In the genomic region with DNA sequence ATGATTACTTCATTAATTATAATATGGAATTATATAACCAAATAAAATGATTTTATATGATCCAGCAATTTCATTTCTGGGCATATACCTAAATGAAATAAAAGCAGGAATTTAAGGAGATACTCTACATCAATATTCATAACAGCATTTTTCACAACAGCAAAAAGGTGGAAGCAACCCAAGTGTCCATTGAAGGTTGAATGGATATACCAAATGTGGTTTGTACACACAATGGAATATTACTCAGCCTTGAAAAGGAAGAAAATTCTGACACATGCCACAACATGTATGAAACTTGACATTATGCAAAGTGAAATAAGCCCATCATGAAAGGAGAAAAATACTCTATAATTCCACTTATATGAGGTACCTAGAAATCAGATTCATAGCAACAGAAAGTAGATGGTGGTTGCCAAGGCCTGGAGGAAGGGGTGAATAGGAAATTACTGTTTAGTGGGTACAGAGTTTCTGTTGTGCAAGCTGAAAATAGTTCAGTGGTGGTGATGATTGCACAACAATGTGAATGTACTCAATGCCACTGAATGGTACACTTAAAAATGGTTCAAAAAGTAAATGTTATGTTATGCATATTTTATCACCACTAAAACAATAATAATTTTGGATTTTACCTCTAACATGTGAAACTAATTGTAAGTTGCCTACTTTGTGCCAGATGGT, we compare ENCODE assay signal across 19 cellular contexts.
DNase-seq lines count a peak whose midpoint lies in the region; ATAC-seq, FAIRE-seq and TF ChIP-seq lines count a peak whose summit lies in the region.
"Had no signal": no experiment of that assay in that cellular context is flagged by ENCODE, and none has a peak within 500 bp of the region (broad histone marks: within the 10 kb centered on the region; RNA-seq: fewer than 3 reads in every experiment).

No MANE protein-coding gene starts in this region.

- intact Hi-C loops in IMR-90 (cut with micrococcal nuclease) (no loop called here), K562 (cut with micrococcal nuclease) (no loop called here)

- TF ChIP-seq CTCF in IMR-90 (conservative IDR thresholded peaks at IDR 0.05; ENCODE audit: low read depth, low read length) (no peak), K562 (IDR thresholded peaks at IDR 0.05 in 2 of 3, conservative IDR thresholded peaks at IDR 0.05 in 1 of 3; ENCODE audit: insufficient read depth in 2 of 3, low read depth in 1 of 3, low read length in 3 of 3) (no peak), foreskin fibroblast (IDR thresholded peaks at IDR 0.05; ENCODE audit: low read depth, low read length) (no peak)

- H3K23ac ChIP-seq in IMR-90 (ENCODE audit: low read depth, low read length) = no peak overlapping the region

- no peak overlapping the region for H3K4ac ChIP-seq in IMR-90 (ENCODE audit: low read depth, low read length)

- H4K8ac ChIP-seq in IMR-90 (ENCODE audit: low read depth in 2 of 2, low read length in 2 of 2) = no peak overlapping the region

- no peak overlapping the region for H2BK15ac ChIP-seq in IMR-90 (ENCODE audit: low read depth, low read length)

- no peak for FAIRE-seq in K562 (lab: Jason Lieb, UNC)
- FAIRE-seq: GM12892, GM18507 had no signal

- DNase-seq in IMR-90 (no peak), MV-4-11 (lab: John Stamatoyannopoulos, UW) (peak; percentile 74), K562 (ENCODE audit: extremely low read depth in 1 of 4, low spot score in 3 of 4) (no peak), foreskin fibroblast (peak; percentile 20 to 39), cerebellum (ENCODE audit: low spot score) (no peak), AG08395 (ENCODE audit: low spot score) (no peak)
- no peak for DNase-seq in stimulated activated naive CD8-positive, alpha-beta T cell treated with anti-CD3 and anti-CD28 coated beads, Interleukin-15, Interleukin-2, amounts not matched to agents 100 U/mL and 50 U/mL, for 24 hours
- DNase-seq: ACHN, DMS79, GOT3, KG1, NCI-H1105, NCI-H2081, NCI-H2171 treated with DMSO at 0.1 percent for 48 hours, NCI-H446, NCI-H526 treated with DMSO at 0.1 percent for 48 hours, Right ventricle myocardium superior had no signal

- no peaks in the 10 kb centered on the region for H3K79me1 ChIP-seq in IMR-90 (ENCODE audit: low read depth in 1 of 2, low read length in 2 of 2)

- H3K4me2 ChIP-seq in IMR-90 (ENCODE audit: low read depth, low read length) (no peak overlapping the region), K562 (ENCODE audit: insufficient read depth, low read length) (no peak overlapping the region)

- no peak overlapping the region for H2AFZ ChIP-seq in IMR-90 (replicated peaks; ENCODE audit: low read length, poor library complexity)
- H2AFZ ChIP-seq in K562 (ENCODE audit: low read depth, low read length) = no peak overlapping the region

- in situ Hi-C loops in IMR-90 (cut with MboI; ENCODE audit: low sequenced_read_pairs) = no loop called here
- in situ Hi-C loops in K562 (cut with MboI) = no loop called here

- POLR2A ChIA-PET in IMR-90 (lab: Charles Lee; ENCODE audit: unreplicated experiment) = no interaction called here
- POLR2A ChIA-PET in K562 (lab: Yijun Ruan, JAX) = no interaction called here

- H2BK20ac ChIP-seq in IMR-90 (ENCODE audit: low read depth, low read length) = no peak overlapping the region

- no peaks in the 10 kb centered on the region for H4K20me1 ChIP-seq in IMR-90 (ENCODE audit: insufficient read depth, low read length)
- no peaks in the 10 kb centered on the region for H4K20me1 ChIP-seq in K562 (replicated peaks; ENCODE audit: control insufficient read depth, insufficient read depth, low read length)

- H2BK5ac ChIP-seq in IMR-90 (ENCODE audit: low read depth, low read length, poor library complexity, severe bottlenecking) = no peak overlapping the region

- H3K9me1 ChIP-seq in IMR-90 (ENCODE audit: insufficient read depth, low read length) = no peaks in the 10 kb centered on the region; the same call in 1 of the 2 replicates
- H3K9me1 ChIP-seq in K562 (ENCODE audit: control insufficient read depth, insufficient read depth, low read length) = no peaks in the 10 kb centered on the region

- H3K36me3 ChIP-seq in IMR-90 (ENCODE audit: control insufficient read depth, insufficient read depth, low read length) (no peaks in the 10 kb centered on the region), K562 (ENCODE audit: control insufficient read depth, insufficient read depth, low read length) (no peaks in the 10 kb centered on the region)

- TF ChIP-seq POLR2A in IMR-90 (IDR thresholded peaks at IDR 0.05; ENCODE audit: low read depth, low read length) (no peak), K562 (conservative IDR thresholded peaks at IDR 0.05) (no peak)

- no peak overlapping the region for H3K14ac ChIP-seq in IMR-90 (replicated peaks; ENCODE audit: low read depth, low read length)

- H3K27me3 ChIP-seq in IMR-90 (ENCODE audit: control insufficient read depth, insufficient read depth, low read length) = no peaks in the 10 kb centered on the region
- no peaks in the 10 kb centered on the region for H3K27me3 ChIP-seq in K562 (ENCODE audit: control insufficient read depth in 2 of 2, insufficient read depth in 2 of 2, low read length in 2 of 2)

- no peak for TF ChIP-seq EP300 in K562 (IDR thresholded peaks at IDR 0.05; ENCODE audit: low read length)

- H3K9me3 ChIP-seq in IMR-90 (ENCODE audit: control insufficient read depth, insufficient read depth, low read length) (no peaks in the 10 kb centered on the region), K562 (replicated peaks; ENCODE audit: control insufficient read depth, insufficient read depth, low read depth, low read length) (no peaks in the 10 kb centered on the region)

- no peak overlapping the region for H4K91ac ChIP-seq in IMR-90 (ENCODE audit: insufficient read depth, low read depth, low read length)

- BruUV-seq in IMR-90 (replicated peaks; lab: Mats Ljungman, UMichigan) (no TSS peak), K562 (replicated peaks; lab: Mats Ljungman, UMichigan) (no TSS peak)

- no peak for ATAC-seq in IMR-90 (ENCODE audit: low read depth)
- ATAC-seq in K562 = no peak
- ATAC-seq in stimulated activated naive CD8-positive, alpha-beta T cell treated with anti-CD3 and anti-CD28 coated beads, Interleukin-15, Interleukin-2, amounts not matched to agents 100 U/mL and 50 U/mL, for 24 hours = no peak

- no peak overlapping the region for H2BK120ac ChIP-seq in IMR-90 (ENCODE audit: low read depth, low read length)

- no peak overlapping the region for H2AK5ac ChIP-seq in IMR-90 (ENCODE audit: low read depth, low read length)

- H3K4me1 ChIP-seq in IMR-90 (ENCODE audit: control insufficient read depth, insufficient read depth, low read length) = no peaks in the 10 kb centered on the region; the same call in 1 of the 2 replicates
- H3K4me1 ChIP-seq in K562 (replicated peaks in 1 of 2; ENCODE audit: control insufficient read depth in 2 of 2, insufficient read depth in 2 of 2, low read length in 2 of 2) = no peaks in the 10 kb centered on the region

- no peak for TF ChIP-seq RAD21 in IMR-90 (IDR thresholded peaks at IDR 0.05; ENCODE audit: low read length)
- no peak for TF ChIP-seq RAD21 in K562 (CRISPR knock-in tag; conservative IDR thresholded peaks at IDR 0.05 in 1 of 2, IDR thresholded peaks at IDR 0.05 in 1 of 2)

- no peak overlapping the region for H3K56ac ChIP-seq in IMR-90 (ENCODE audit: extremely low read depth, insufficient read depth, low read length)

- H4K5ac ChIP-seq in IMR-90 (ENCODE audit: low read depth, low read length) = no peak overlapping the region

- dilution Hi-C loops in IMR-90 (cut with HindIII; ENCODE audit: low sequenced_read_pairs, unreplicated experiment) = no loop called here

- no peak overlapping the region for H3K9ac ChIP-seq in IMR-90 (ENCODE audit: low read depth, low read length)
- no peak overlapping the region for H3K9ac ChIP-seq in K562 (ENCODE audit: insufficient read depth in 1 of 2, low read depth in 2 of 2, low read length in 2 of 2)

- H3K18ac ChIP-seq in IMR-90 (ENCODE audit: low read depth, low read length) = no peak overlapping the region

- H3K4me3 ChIP-seq in IMR-90 (ENCODE audit: insufficient read depth, low read depth, low read length) (no peak overlapping the region), K562 (no peak overlapping the region), foreskin fibroblast (ENCODE audit: low read depth in 1 of 2, low read length in 2 of 2) (no peak overlapping the region)

- CTCF ChIA-PET in IMR-90 (lab: Yijun Ruan, JAX) (no interaction called here), K562 (lab: Yijun Ruan, JAX; ENCODE audit: low intra/inter-chr PET ratio) (no interaction called here)

- no peak overlapping the region for H2AK9ac ChIP-seq in IMR-90 (replicated peaks; ENCODE audit: low read depth, low read length, poor library complexity)

- H3K27ac ChIP-seq in IMR-90 (ENCODE audit: insufficient read depth, low read length) (no peak overlapping the region), K562 (ENCODE audit: extremely low read depth, low read depth, low read length) (no peak overlapping the region)

- H3K79me2 ChIP-seq in K562 (ENCODE audit: control insufficient read depth, insufficient read depth, low read length) = no peaks in the 10 kb centered on the region

TF ChIP-seq in IMR-90, 13 proteins besides CTCF, POLR2A, EP300 and RAD21:
- TF ChIP-seq USF2 (IDR thresholded peaks at IDR 0.05; ENCODE audit: low read depth, low read length) = no peak
- TF ChIP-seq CEBPB (IDR thresholded peaks at IDR 0.05; ENCODE audit: low read depth, low read length) = peak; percentile 82

TF ChIP-seq in K562, 482 proteins besides CTCF, POLR2A, EP300 and RAD21:
- no peak for TF ChIP-seq THRB (CRISPR knock-in tag; conservative IDR thresholded peaks at IDR 0.05)
- peak; percentile 19 for TF ChIP-seq RBM25 (IDR thresholded peaks at IDR 0.05; ENCODE audit: low read depth, low read length, severe bottlenecking)

Comparison
In these comparisons a context has a peak if more than half of its experiments do, and no peak if none do; other contexts are left out.
1. DNase-seq: peak in MV-4-11 (single experiment) and foreskin fibroblast (2 of 2); none in IMR-90 (single experiment), K562 (0 of 4), cerebellum (single experiment), AG08395 (single experiment) and stimulated activated naive CD8-positive, alpha-beta T cell treated with anti-CD3 and anti-CD28 coated beads, Interleukin-15, Interleukin-2, amounts not matched to agents 100 U/mL and 50 U/mL, for 24 hours (single experiment).